In genomic region chr1:13701274-13701650, GRCh38 we compare ENCODE assay signal across 8 cellular contexts. TPM values are rescaled to one million over a fixed set of nuclear protein-coding genes. Genes with fewer than 3 reads are reported as not detected.
DNase-seq lines count a peak whose midpoint lies in the region; ATAC-seq lines count a peak whose summit lies in the region.

No MANE protein-coding gene starts in this region.

- H3K4me1 Mint-ChIP-seq in CD4-positive, CD25-positive, alpha-beta regulatory T cell = peaks cover 37 to 65% (median 53%) of the 10 kb centered on the region in 4 donors
- peaks cover 33 to 35% of the 10 kb centered on the region in 2 donors for H3K4me1 Mint-ChIP-seq in natural killer cell treated with Interleukin-12 subunit alpha and Interleukin-12 subunit beta and Interleukin-15 and Interleukin-18, amount 100 ng/mL, for 72 hours (ENCODE audit: low read depth in 2 of 2)

- H3K4me3 Mint-ChIP-seq in CD4-positive, CD25-positive, alpha-beta regulatory T cell = peak overlapping the region; percentile 92 to 99 (median 97)
- H3K4me3 Mint-ChIP-seq in natural killer cell treated with Interleukin-12 subunit alpha and Interleukin-12 subunit beta and Interleukin-15 and Interleukin-18, amount 100 ng/mL, for 72 hours = peak overlapping the region; percentile 98

- H3K4me3 ChIP-seq in CD4-positive, CD25-positive, alpha-beta regulatory T cell (ENCODE audit: low read depth, low read length) = peak overlapping the region; percentile 96

- peak in 2 of 3 donors; percentile 42 to 53 for DNase-seq in CD4-positive, CD25-positive, alpha-beta regulatory T cell
- DNase-seq in cerebellar cortex (ENCODE audit: low spot score) (peak; percentile 38), DMS53 (lab: John Stamatoyannopoulos, UW) (no peak), NCI-H2107 treated with DMSO at 0.1 percent for 48 hours (lab: John Stamatoyannopoulos, UW; ENCODE audit: unreplicated experiment) (no peak)
- no peak for DNase-seq in natural killer cell treated with Interleukin-12 subunit alpha and Interleukin-12 subunit beta and Interleukin-15 and Interleukin-18, amount 100 ng/mL, for 72 hours (ENCODE audit: low spot score)
- no peak for DNase-seq in effector CD4-positive, alpha-beta T cell

- H3K9me3 ChIP-seq in CD4-positive, CD25-positive, alpha-beta regulatory T cell (ENCODE audit: control insufficient read depth in 2 of 2, low read length in 2 of 2) = no peaks in the 10 kb centered on the region

- H3K36me3 ChIP-seq in CD4-positive, CD25-positive, alpha-beta regulatory T cell (ENCODE audit: control insufficient read depth, insufficient read depth, low read length) = no peaks in the 10 kb centered on the region

- H3K27ac Mint-ChIP-seq in CD4-positive, CD25-positive, alpha-beta regulatory T cell = peak overlapping the region; percentile 92 to 100 (median 99)
- H3K27ac Mint-ChIP-seq in natural killer cell treated with Interleukin-12 subunit alpha and Interleukin-12 subunit beta and Interleukin-15 and Interleukin-18, amount 100 ng/mL, for 72 hours = peak overlapping the region; percentile 83 to 95

- ATAC-seq in CD4-positive, CD25-positive, alpha-beta regulatory T cell (ENCODE audit: low read depth in 2 of 2) = no peak
- ATAC-seq in HG03520 (IDR thresholded peaks at IDR 0.05; ENCODE audit: unreplicated experiment) (peak; percentile 26), GM18498 (IDR thresholded peaks at IDR 0.05; ENCODE audit: unreplicated experiment) (no peak)
- ATAC-seq in natural killer cell treated with Interleukin-12 subunit alpha and Interleukin-12 subunit beta and Interleukin-15 and Interleukin-18, amount 100 ng/mL, for 72 hours = no peak

- peak overlapping the region; percentile 99 for H3K27ac ChIP-seq in CD4-positive, CD25-positive, alpha-beta regulatory T cell (ENCODE audit: insufficient read depth, low read length, poor library complexity, severe bottlenecking)

- peaks cover 11% of the 10 kb centered on the region for H3K36me3 Mint-ChIP-seq in CD4-positive, CD25-positive, alpha-beta regulatory T cell
- H3K36me3 Mint-ChIP-seq in natural killer cell treated with Interleukin-12 subunit alpha and Interleukin-12 subunit beta and Interleukin-15 and Interleukin-18, amount 100 ng/mL, for 72 hours = peaks cover 14% of the 10 kb centered on the region

- peaks cover 0 to 3% (median 0%) of the 10 kb centered on the region in 7 donors for H3K9me3 Mint-ChIP-seq in CD4-positive, CD25-positive, alpha-beta regulatory T cell
- peaks cover 5% of the 10 kb centered on the region for H3K9me3 Mint-ChIP-seq in natural killer cell treated with Interleukin-12 subunit alpha and Interleukin-12 subunit beta and Interleukin-15 and Interleukin-18, amount 100 ng/mL, for 72 hours

- H3K27me3 Mint-ChIP-seq in CD4-positive, CD25-positive, alpha-beta regulatory T cell = no peaks in the 10 kb centered on the region
- H3K27me3 Mint-ChIP-seq in natural killer cell treated with Interleukin-12 subunit alpha and Interleukin-12 subunit beta and Interleukin-15 and Interleukin-18, amount 100 ng/mL, for 72 hours = peaks cover 0 to 2% of the 10 kb centered on the region in 2 donors

- H3K4me1 ChIP-seq in CD4-positive, CD25-positive, alpha-beta regulatory T cell (ENCODE audit: control insufficient read depth, insufficient read depth, low read length, poor library complexity, severe bottlenecking) = peaks cover 60% of the 10 kb centered on the region

- H3K27me3 ChIP-seq in CD4-positive, CD25-positive, alpha-beta regulatory T cell (ENCODE audit: control insufficient read depth, insufficient read depth, low read length) = no peaks in the 10 kb centered on the region

RNA-seq across cellular contexts. Expression of gene PRDM2, which starts 1.3 kb away (rescaled TPM):
- total RNA-seq in CD4-positive, CD25-positive, alpha-beta regulatory T cell = 221 TPM
- polyA plus RNA-seq in CD4-positive, CD25-positive, alpha-beta regulatory T cell = 10 to 100 TPM; 16.8 to 20.9 (median 18.9) TPM
- total RNA-seq in natural killer cell treated with Interleukin-12 subunit alpha and Interleukin-12 subunit beta and Interleukin-15 and Interleukin-18, amount 100 ng/mL, for 72 hours = 10 to 100 TPM; 80.1 to 91.3 TPM

Comparison
In these comparisons a context has a peak if more than half of its experiments do, and no peak if none do; other contexts are left out.
1. DNase-seq: peak in CD4-positive, CD25-positive, alpha-beta regulatory T cell (2 of 3) and cerebellar cortex (single experiment); none in natural killer cell treated with Interleukin-12 subunit alpha and Interleukin-12 subunit beta and Interleukin-15 and Interleukin-18, amount 100 ng/mL, for 72 hours (single experiment), effector CD4-positive, alpha-beta T cell (single experiment), DMS53 (single experiment) and NCI-H2107 treated with DMSO at 0.1 percent for 48 hours (single experiment).